ENCODE assay signal across 2 cellular contexts in genomic region chr3:129734449-129734848, GRCh38.
TF ChIP-seq lines count a peak whose summit lies in the region.

No MANE protein-coding gene starts in this region.

TF ChIP-seq in GM23338, 12 proteins besides CTCF, POLR2A, EP300 and RAD21 (continued from another document):
- TF ChIP-seq ETS1 (IDR thresholded peaks at IDR 0.05) (no peak), NANOG (IDR thresholded peaks at IDR 0.05; ENCODE audit: borderline replicate concordance) (no peak), ZNF462 (CRISPR knock-in tag; IDR thresholded peaks at IDR 0.05) (no peak), CREB1 (CRISPR knock-in tag; IDR thresholded peaks at IDR 0.05; ENCODE audit: low read depth) (no peak), JUNB (IDR thresholded peaks at IDR 0.05; ENCODE audit: unreplicated experiment) (no peak), STAT1 (IDR thresholded peaks at IDR 0.05; ENCODE audit: unreplicated experiment) (no peak), POLR2AphosphoS5 (IDR thresholded peaks at IDR 0.05; ENCODE audit: low read depth) (no peak), ZNF114 (CRISPR knock-in tag; IDR thresholded peaks at IDR 0.05) (no peak), EZH2 (IDR thresholded peaks at IDR 0.05; ENCODE audit: low read depth, unreplicated experiment) (no peak)
- TF ChIP-seq, protein P1, sequence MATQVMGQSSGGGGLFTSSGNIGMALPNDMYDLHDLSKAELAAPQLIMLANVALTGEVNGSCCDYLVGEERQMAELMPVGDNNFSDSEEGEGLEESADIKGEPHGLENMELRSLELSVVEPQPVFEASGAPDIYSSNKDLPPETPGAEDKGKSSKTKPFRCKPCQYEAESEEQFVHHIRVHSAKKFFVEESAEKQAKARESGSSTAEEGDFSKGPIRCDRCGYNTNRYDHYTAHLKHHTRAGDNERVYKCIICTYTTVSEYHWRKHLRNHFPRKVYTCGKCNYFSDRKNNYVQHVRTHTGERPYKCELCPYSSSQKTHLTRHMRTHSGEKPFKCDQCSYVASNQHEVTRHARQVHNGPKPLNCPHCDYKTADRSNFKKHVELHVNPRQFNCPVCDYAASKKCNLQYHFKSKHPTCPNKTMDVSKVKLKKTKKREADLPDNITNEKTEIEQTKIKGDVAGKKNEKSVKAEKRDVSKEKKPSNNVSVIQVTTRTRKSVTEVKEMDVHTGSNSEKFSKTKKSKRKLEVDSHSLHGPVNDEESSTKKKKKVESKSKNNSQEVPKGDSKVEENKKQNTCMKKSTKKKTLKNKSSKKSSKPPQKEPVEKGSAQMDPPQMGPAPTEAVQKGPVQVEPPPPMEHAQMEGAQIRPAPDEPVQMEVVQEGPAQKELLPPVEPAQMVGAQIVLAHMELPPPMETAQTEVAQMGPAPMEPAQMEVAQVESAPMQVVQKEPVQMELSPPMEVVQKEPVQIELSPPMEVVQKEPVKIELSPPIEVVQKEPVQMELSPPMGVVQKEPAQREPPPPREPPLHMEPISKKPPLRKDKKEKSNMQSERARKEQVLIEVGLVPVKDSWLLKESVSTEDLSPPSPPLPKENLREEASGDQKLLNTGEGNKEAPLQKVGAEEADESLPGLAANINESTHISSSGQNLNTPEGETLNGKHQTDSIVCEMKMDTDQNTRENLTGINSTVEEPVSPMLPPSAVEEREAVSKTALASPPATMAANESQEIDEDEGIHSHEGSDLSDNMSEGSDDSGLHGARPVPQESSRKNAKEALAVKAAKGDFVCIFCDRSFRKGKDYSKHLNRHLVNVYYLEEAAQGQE (IDR thresholded peaks at IDR 0.05; ENCODE audit: unreplicated experiment): no peak

TF ChIP-seq in WTC11, 78 proteins besides CTCF, POLR2A, EP300 and RAD21 (continued from another document):
- TF ChIP-seq E2F4 (CRISPR knock-in tag; IDR thresholded peaks at IDR 0.05; ENCODE audit: borderline replicate concordance, low read depth): no peak
- no peak for TF ChIP-seq OVOL2 (CRISPR knock-in tag; IDR thresholded peaks at IDR 0.05; ENCODE audit: borderline replicate concordance)
- TF ChIP-seq GRHL2 (CRISPR knock-in tag; IDR thresholded peaks at IDR 0.05; ENCODE audit: insufficient replicate concordance, severe bottlenecking): no peak
- no peak for TF ChIP-seq JAZF1 (CRISPR knock-in tag; IDR thresholded peaks at IDR 0.05)
- no peak for TF ChIP-seq TP53 (CRISPR knock-in tag; IDR thresholded peaks at IDR 0.05)
- no peak for TF ChIP-seq CREM (CRISPR knock-in tag; IDR thresholded peaks at IDR 0.05)
- TF ChIP-seq, protein P2, sequence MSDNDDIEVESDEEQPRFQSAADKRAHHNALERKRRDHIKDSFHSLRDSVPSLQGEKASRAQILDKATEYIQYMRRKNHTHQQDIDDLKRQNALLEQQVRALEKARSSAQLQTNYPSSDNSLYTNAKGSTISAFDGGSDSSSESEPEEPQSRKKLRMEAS (CRISPR knock-in tag; IDR thresholded peaks at IDR 0.05): no peak
- no peak for TF ChIP-seq GABPB1 (CRISPR knock-in tag; IDR thresholded peaks at IDR 0.05)
